In the genomic region with DNA sequence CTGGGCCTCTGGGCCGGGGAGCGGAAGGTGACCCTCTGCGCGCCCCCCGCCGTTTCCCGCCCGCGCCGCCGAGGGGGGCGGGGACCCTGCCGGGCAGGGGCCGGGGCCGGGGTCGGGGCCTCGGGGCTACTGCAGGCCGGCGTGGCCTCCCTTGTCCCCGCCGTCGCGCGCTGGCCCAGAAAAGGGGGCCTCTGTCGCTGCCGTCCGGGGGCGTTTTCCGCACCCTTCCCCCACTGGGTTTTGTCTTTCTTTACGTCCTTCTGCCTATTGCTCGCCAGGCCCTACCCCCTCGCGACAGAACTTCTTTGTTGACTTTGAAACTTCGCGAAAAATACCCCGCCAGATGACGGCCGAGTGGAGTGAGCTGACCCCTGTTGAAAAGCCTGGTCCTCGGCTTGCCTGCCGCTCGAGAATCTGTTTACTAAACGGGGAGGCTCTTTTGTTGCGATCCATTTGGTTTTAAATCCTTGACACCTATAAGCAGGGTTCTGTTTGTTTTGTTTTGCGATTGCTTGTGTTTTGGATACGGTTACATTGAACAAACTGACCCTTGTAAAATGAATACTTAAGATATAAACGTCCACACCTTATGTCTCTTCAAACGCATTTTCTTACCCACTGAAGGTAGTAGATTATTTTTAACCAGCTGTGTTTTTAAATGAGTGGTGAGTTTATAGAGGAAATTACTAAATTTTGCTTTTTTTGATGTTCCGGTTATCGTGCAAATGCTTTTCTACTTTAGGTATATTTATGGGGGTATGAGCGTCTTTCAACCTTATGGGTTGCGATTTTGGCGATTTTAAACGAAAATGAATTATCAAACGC, we compare ENCODE assay signal across 8 cellular contexts. TPM values are rescaled to one million over a fixed set of nuclear protein-coding genes. Genes with fewer than 3 reads are reported as not detected.
DNase-seq lines count a peak whose midpoint lies in the region; ATAC-seq, FAIRE-seq and TF ChIP-seq lines count a peak whose summit lies in the region.

No MANE protein-coding gene starts in this region.

- H3K36me3 ChIP-seq in NT2/D1 (ENCODE audit: insufficient read depth, insufficient read length, low read length): peaks cover 3% of the 10 kb centered on the region

- H3K9me3 ChIP-seq in A549 (no peaks in the 10 kb centered on the region), NT2/D1 (ENCODE audit: insufficient read depth, low read length) (no peaks in the 10 kb centered on the region)

- peak overlapping the region; percentile 78 for H3K9ac ChIP-seq in NT2/D1 (ENCODE audit: insufficient read length, low read depth)

- H3K27me3 ChIP-seq in NT2/D1 (ENCODE audit: insufficient read depth, insufficient read length): no peaks in the 10 kb centered on the region

- no peak for TF ChIP-seq EP300 in A549 (IDR thresholded peaks at IDR 0.05)

- no peak for TF ChIP-seq RAD21 in A549 (conservative IDR thresholded peaks at IDR 0.05 in 1 of 2, IDR thresholded peaks at IDR 0.05 in 1 of 2)

- WGBS in A549 (ENCODE audit: missing lambda C conversion rate): under 1% methylated on average over 37 of the region's 54 CpGs

- no peak for TF ChIP-seq POLR2A in A549 (IDR thresholded peaks at IDR 0.05; ENCODE audit: low read length)

- ATAC-seq in A549 (peak; percentile 39 to 41), GM18520 (IDR thresholded peaks at IDR 0.05; ENCODE audit: unreplicated experiment) (peak; percentile 9), HG03097 (IDR thresholded peaks at IDR 0.05; ENCODE audit: low FRiP score, unreplicated experiment) (peak; percentile 11), omental fat pad (ENCODE audit: low FRiP score) (peak; percentile 17)

- peaks cover 53% of the 10 kb centered on the region for H3K4me1 Mint-ChIP-seq in activated T-helper 1 cell treated with anti-CD3 and anti-CD28 coated beads, Interleukin-12 subunit alpha, Interleukin-12 subunit beta, Interleukin-2, Interleukin-4 antibody, amounts not matched to agents 30 ng/mL and 10 ng/mL and 1 ng/mL, durations not matched to agents 14 hours and 24 hours and 36 hours (ENCODE audit: low read depth)

- no peaks in the 10 kb centered on the region for H3K9me3 Mint-ChIP-seq in activated T-helper 1 cell treated with anti-CD3 and anti-CD28 coated beads, Interleukin-12 subunit alpha, Interleukin-12 subunit beta, Interleukin-2, Interleukin-4 antibody, amounts not matched to agents 30 ng/mL and 10 ng/mL and 1 ng/mL, durations not matched to agents 14 hours and 24 hours and 36 hours

- H3K36me3 Mint-ChIP-seq in activated T-helper 1 cell treated with anti-CD3 and anti-CD28 coated beads, Interleukin-12 subunit alpha, Interleukin-12 subunit beta, Interleukin-2, Interleukin-4 antibody, amounts not matched to agents 30 ng/mL and 10 ng/mL and 1 ng/mL, durations not matched to agents 14 hours and 24 hours and 36 hours (ENCODE audit: low read depth): peaks cover 5% of the 10 kb centered on the region

- intact Hi-C loops in activated T-helper 1 cell treated with anti-CD3 and anti-CD28 coated beads, Interleukin-12 subunit alpha, Interleukin-12 subunit beta, Interleukin-2, Interleukin-4 antibody, amounts not matched to agents 30 ng/mL and 10 ng/mL and 1 ng/mL, durations not matched to agents 14 hours and 24 hours and 36 hours (cut with micrococcal nuclease): loop anchor here (1.0 to 2.0 kb wide), 5 partner anchors 15 to 407 kb away; a partner anchor contains a TSS

- CTCF ChIA-PET in A549 (lab: Yijun Ruan, JAX): interaction anchor here (0.9 to 1.6 kb wide), 5 partner anchors 8 to 71 kb away, joined by 3 to 6 read pairs (median 3); no protein-coding TSS in a partner anchor

- H3K4me2 ChIP-seq in A549: peak overlapping the region; percentile 93

- DNase-seq in A549 (ENCODE audit: low read depth in 1 of 2, low spot score in 1 of 2) (peak; percentile 33 to 74), NT2/D1 (ENCODE audit: low read depth, low spot score) (no peak), fibroblast of villous mesenchyme (ENCODE audit: low read depth) (peak; percentile 64), omental fat pad (ENCODE audit: low spot score) (no peak), NCI-H226 (no peak)
- peak; percentile 37 for DNase-seq in activated T-helper 1 cell treated with anti-CD3 and anti-CD28 coated beads, Interleukin-12 subunit alpha, Interleukin-12 subunit beta, Interleukin-2, Interleukin-4 antibody, amounts not matched to agents 30 ng/mL and 10 ng/mL and 1 ng/mL, durations not matched to agents 14 hours and 24 hours and 36 hours (ENCODE audit: low spot score)

- H3K27ac Mint-ChIP-seq in activated T-helper 1 cell treated with anti-CD3 and anti-CD28 coated beads, Interleukin-12 subunit alpha, Interleukin-12 subunit beta, Interleukin-2, Interleukin-4 antibody, amounts not matched to agents 30 ng/mL and 10 ng/mL and 1 ng/mL, durations not matched to agents 14 hours and 24 hours and 36 hours: peak overlapping the region; percentile 100

- H3K4me3 ChIP-seq in A549: peak overlapping the region; percentile 91
- H3K4me3 ChIP-seq in NT2/D1 (ENCODE audit: insufficient read length, low read depth): peak overlapping the region; percentile 79
- H3K4me3 ChIP-seq in fibroblast of villous mesenchyme (ENCODE audit: low read depth, low read length): peak overlapping the region; percentile 87

- peak overlapping the region; percentile 100 for H3K4me3 Mint-ChIP-seq in activated T-helper 1 cell treated with anti-CD3 and anti-CD28 coated beads, Interleukin-12 subunit alpha, Interleukin-12 subunit beta, Interleukin-2, Interleukin-4 antibody, amounts not matched to agents 30 ng/mL and 10 ng/mL and 1 ng/mL, durations not matched to agents 14 hours and 24 hours and 36 hours

- peaks cover 30% of the 10 kb centered on the region for H3K4me1 ChIP-seq in A549
- H3K4me1 ChIP-seq in NT2/D1 (ENCODE audit: insufficient read depth, insufficient read length): no peaks in the 10 kb centered on the region

- POLR2A ChIA-PET in A549 (lab: Yijun Ruan, JAX): interaction anchor here (0.7 to 1.6 kb wide), 24 partner anchors 8 to 479 kb away, joined by 3 to 19 read pairs (median 5); a partner anchor contains a TSS

- no peak for FAIRE-seq in A549 (lab: Jason Lieb, UNC)

- peak overlapping the region; percentile 97 to 99 for H3K27ac ChIP-seq in A549

- H3K27me3 Mint-ChIP-seq in activated T-helper 1 cell treated with anti-CD3 and anti-CD28 coated beads, Interleukin-12 subunit alpha, Interleukin-12 subunit beta, Interleukin-2, Interleukin-4 antibody, amounts not matched to agents 30 ng/mL and 10 ng/mL and 1 ng/mL, durations not matched to agents 14 hours and 24 hours and 36 hours (ENCODE audit: insufficient read depth): no peaks in the 10 kb centered on the region

- TF ChIP-seq CTCF in A549 (IDR thresholded peaks at IDR 0.05) (no peak), fibroblast of villous mesenchyme (IDR thresholded peaks at IDR 0.05; ENCODE audit: insufficient read depth, low read depth, low read length) (no peak), omental fat pad (IDR thresholded peaks at IDR 0.05) (no peak)

TF ChIP-seq in A549, 52 proteins besides CTCF, POLR2A, EP300 and RAD21:
- TF ChIP-seq PHF8 (IDR thresholded peaks at IDR 0.05; ENCODE audit: borderline replicate concordance, low read depth) (peak; percentile 48; the same call in 1 of the 2 replicates), FOXS1 (CRISPR knock-in tag; IDR thresholded peaks at IDR 0.05) (0 out of 2 replicates have a peak, but pooled peaks have one; percentile 41), KDM5A (IDR thresholded peaks at IDR 0.05) (peak; percentile 9; the same call in 1 of the 2 replicates)
- TF ChIP-seq, protein P1, sequence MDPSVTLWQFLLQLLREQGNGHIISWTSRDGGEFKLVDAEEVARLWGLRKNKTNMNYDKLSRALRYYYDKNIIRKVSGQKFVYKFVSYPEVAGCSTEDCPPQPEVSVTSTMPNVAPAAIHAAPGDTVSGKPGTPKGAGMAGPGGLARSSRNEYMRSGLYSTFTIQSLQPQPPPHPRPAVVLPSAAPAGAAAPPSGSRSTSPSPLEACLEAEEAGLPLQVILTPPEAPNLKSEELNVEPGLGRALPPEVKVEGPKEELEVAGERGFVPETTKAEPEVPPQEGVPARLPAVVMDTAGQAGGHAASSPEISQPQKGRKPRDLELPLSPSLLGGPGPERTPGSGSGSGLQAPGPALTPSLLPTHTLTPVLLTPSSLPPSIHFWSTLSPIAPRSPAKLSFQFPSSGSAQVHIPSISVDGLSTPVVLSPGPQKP (IDR thresholded peaks at IDR 0.05; ENCODE audit: low read depth, low read length): no peak

RNA-seq across cellular contexts. Expression of a gene that starts 0.8 kb away (rescaled TPM):
- polyA plus RNA-seq in A549 (2011; rRNA removed) (104 and 119 TPM in 2 replicates), A549 (2017; fragmentation: RNase III; extraction: RNeasy Plus Mini Kit Qiagen cat#74134 plus additional on column Dnase treatment) (47.5 to 50.4 TPM (median 48.7 TPM) in 3 replicates)
- 26.3 and 32.0 TPM in 2 replicates for polyA plus RNA-seq in A549 (2012; cell fraction: cytosol; rRNA removed)
- 68.6 and 128 TPM in 2 replicates for polyA plus RNA-seq in A549 (2012; cell fraction: nucleus; rRNA removed)
- 263 and 267 TPM in 2 replicates for polyA minus RNA-seq in A549 (2011; rRNA and poly(A)+ RNA removed)
- 98.8 and 109 TPM in 2 replicates for total RNA-seq in activated T-helper 1 cell treated with anti-CD3 and anti-CD28 coated beads, Interleukin-12 subunit alpha, Interleukin-12 subunit beta, Interleukin-2, Interleukin-4 antibody, amounts not matched to agents 30 ng/mL and 10 ng/mL and 1 ng/mL, durations not matched to agents 14 hours and 24 hours and 36 hours
- total RNA-seq in fibroblast of villous mesenchyme (40.6 and 69.5 TPM in 2 replicates), omental fat pad (100 to 1,000 TPM in 3 of 4 donors, 10 to 100 TPM in 1; 99.0 to 153 (median 120) TPM)

RNA-seq across cellular contexts. Expression of a gene that starts 46.6 kb away (rescaled TPM):
- polyA plus RNA-seq in A549 (2011; rRNA removed) (23.5 and 23.6 TPM in 2 replicates), A549 (2017; fragmentation: RNase III; extraction: RNeasy Plus Mini Kit Qiagen cat#74134 plus additional on column Dnase treatment) (32.6 to 35.7 TPM (median 33.8 TPM) in 3 replicates)
- 24.9 and 33.1 TPM in 2 replicates for polyA plus RNA-seq in A549 (2012; cell fraction: cytosol; rRNA removed)
- polyA plus RNA-seq in A549 (2012; cell fraction: nucleus; rRNA removed): 21.0 and 22.2 TPM in 2 replicates
- polyA minus RNA-seq in A549 (2011; rRNA and poly(A)+ RNA removed): 20.4 and 21.6 TPM in 2 replicates
- total RNA-seq in activated T-helper 1 cell treated with anti-CD3 and anti-CD28 coated beads, Interleukin-12 subunit alpha, Interleukin-12 subunit beta, Interleukin-2, Interleukin-4 antibody, amounts not matched to agents 30 ng/mL and 10 ng/mL and 1 ng/mL, durations not matched to agents 14 hours and 24 hours and 36 hours: 0.20 and 0.29 TPM in 2 replicates
- total RNA-seq in fibroblast of villous mesenchyme (4.2 and 8.2 TPM in 2 replicates), omental fat pad (10 to 100 TPM in 1 of 4 donors, 1 to 10 TPM in 3; 7.1 to 16.7 (median 8.7) TPM)

Comparison
In these comparisons a context has a peak if more than half of its experiments do, and no peak if none do; other contexts are left out.
1. DNase-seq: peak in A549 (2 of 2), activated T-helper 1 cell treated with anti-CD3 and anti-CD28 coated beads, Interleukin-12 subunit alpha, Interleukin-12 subunit beta, Interleukin-2, Interleukin-4 antibody, amounts not matched to agents 30 ng/mL and 10 ng/mL and 1 ng/mL, durations not matched to agents 14 hours and 24 hours and 36 hours (single experiment) and fibroblast of villous mesenchyme (single experiment); none in NT2/D1 (single experiment), omental fat pad (single experiment) and NCI-H226 (single experiment).
2. Peak in every context shown above with its lines, with median percentiles within 50 percentile points of each other: ATAC-seq and H3K4me3 ChIP-seq.